In the genomic region with DNA sequence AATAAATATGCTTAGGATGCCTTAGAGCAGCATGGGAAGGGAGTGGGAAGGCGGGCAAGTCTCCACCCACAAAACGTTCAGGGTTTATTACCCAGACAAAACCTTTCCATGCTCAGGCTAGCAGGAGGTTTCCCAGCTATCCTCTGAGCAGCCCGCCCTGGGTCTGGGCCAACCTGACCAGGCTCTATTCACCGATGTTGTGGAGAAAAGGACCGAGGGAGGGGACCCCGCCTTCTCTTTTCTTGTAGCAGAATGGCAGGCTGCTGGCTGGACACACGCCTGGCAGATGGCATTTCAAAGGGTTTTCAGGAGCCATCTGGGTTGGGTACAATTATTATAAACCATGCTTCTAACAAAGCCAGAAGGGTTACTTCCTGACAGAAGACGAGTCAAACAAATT, we compare ENCODE assay signal across 1 cellular context.
TF ChIP-seq lines count a peak whose summit lies in the region.

No MANE protein-coding gene starts in this region.

TF ChIP-seq in GM23338, 12 proteins besides CTCF, POLR2A, EP300 and RAD21 (continued from another document):
- TF ChIP-seq, protein P1, sequence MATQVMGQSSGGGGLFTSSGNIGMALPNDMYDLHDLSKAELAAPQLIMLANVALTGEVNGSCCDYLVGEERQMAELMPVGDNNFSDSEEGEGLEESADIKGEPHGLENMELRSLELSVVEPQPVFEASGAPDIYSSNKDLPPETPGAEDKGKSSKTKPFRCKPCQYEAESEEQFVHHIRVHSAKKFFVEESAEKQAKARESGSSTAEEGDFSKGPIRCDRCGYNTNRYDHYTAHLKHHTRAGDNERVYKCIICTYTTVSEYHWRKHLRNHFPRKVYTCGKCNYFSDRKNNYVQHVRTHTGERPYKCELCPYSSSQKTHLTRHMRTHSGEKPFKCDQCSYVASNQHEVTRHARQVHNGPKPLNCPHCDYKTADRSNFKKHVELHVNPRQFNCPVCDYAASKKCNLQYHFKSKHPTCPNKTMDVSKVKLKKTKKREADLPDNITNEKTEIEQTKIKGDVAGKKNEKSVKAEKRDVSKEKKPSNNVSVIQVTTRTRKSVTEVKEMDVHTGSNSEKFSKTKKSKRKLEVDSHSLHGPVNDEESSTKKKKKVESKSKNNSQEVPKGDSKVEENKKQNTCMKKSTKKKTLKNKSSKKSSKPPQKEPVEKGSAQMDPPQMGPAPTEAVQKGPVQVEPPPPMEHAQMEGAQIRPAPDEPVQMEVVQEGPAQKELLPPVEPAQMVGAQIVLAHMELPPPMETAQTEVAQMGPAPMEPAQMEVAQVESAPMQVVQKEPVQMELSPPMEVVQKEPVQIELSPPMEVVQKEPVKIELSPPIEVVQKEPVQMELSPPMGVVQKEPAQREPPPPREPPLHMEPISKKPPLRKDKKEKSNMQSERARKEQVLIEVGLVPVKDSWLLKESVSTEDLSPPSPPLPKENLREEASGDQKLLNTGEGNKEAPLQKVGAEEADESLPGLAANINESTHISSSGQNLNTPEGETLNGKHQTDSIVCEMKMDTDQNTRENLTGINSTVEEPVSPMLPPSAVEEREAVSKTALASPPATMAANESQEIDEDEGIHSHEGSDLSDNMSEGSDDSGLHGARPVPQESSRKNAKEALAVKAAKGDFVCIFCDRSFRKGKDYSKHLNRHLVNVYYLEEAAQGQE (IDR thresholded peaks at IDR 0.05; ENCODE audit: unreplicated experiment): no peak
- no peak for TF ChIP-seq CREB1 (CRISPR knock-in tag; IDR thresholded peaks at IDR 0.05; ENCODE audit: low read depth)
- TF ChIP-seq NANOG (IDR thresholded peaks at IDR 0.05; ENCODE audit: borderline replicate concordance): no peak
TF ChIP-seq in GM23338: peak in this region for 0.
